23 cellular contexts compared by ENCODE assay signal in the genomic region with DNA sequence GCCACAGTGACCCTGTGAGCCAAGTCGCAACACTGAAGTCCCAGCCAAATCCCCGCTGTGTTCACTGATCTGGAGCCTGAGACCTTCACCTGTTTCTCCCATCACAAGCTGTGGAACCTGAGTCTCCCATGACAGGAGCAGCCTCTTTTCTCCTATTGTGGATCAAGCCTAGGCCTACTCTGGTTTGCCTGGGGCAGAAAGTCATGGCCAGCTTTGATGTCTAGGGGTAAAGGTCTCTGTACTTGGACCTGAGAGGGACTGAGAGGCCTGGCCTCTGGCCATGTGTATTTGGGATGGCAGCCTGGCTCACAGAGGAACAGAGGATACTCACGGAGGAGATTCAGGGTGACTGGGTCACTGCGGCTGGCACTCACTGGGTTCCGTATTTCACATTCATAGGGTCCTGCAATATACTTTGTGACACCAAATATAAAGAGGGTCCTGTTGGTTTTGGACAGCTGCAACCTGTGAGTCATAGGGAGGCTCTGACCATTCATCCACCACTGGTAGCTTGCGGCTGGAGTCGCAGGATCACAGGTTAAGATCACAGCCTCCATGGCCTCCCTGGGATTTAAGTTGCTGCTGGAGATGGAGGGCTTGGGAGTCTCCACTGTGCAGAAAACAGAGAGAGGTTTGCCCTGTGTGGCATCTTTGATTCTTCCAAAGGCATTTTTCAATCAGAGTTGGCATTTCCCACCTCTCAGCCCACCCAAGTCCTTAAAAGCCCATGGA. TPM values are rescaled to one million over a fixed set of nuclear protein-coding genes. Genes with fewer than 3 reads are reported as not detected.
"Had no signal": no experiment of that assay in that cellular context is flagged by ENCODE, and none has a peak within 500 bp of the region (broad histone marks: within the 10 kb centered on the region; RNA-seq: fewer than 3 reads in every experiment).

No MANE protein-coding gene starts in this region.

RNA-seq across cellular contexts. Expression of gene PSG4, which starts 7.6 kb away (rescaled TPM):
- total RNA-seq: naive thymus-derived CD8-positive, alpha-beta T cell; natural killer cell; natural killer cell treated with Interleukin-12 subunit alpha and Interleukin-12 subunit beta and Interleukin-15 and Interleukin-18, amount 100 ng/mL, for 72 hours; neural crest cell; occipital lobe; omental fat pad; osteocyte; ovary; posterior vena cava; progenitor cell of endocrine pancreas; psoas muscle; pulmonary artery endothelial cell; right atrium auricular region; right cardiac atrium; right lobe of liver; sciatic nerve; sigmoid colon; skeletal muscle tissue; smooth muscle cell; spleen had no signal
- polyA plus RNA-seq: naive thymus-derived CD8-positive, alpha-beta T cell; neural cell; ovary; psoas muscle; right cardiac atrium; sigmoid colon; small intestine; smooth muscle cell; spleen had no signal

RNA-seq across cellular contexts. Expression of gene PSG5, which starts 11.5 kb away (rescaled TPM):
- total RNA-seq: naive thymus-derived CD8-positive, alpha-beta T cell; natural killer cell; natural killer cell treated with Interleukin-12 subunit alpha and Interleukin-12 subunit beta and Interleukin-15 and Interleukin-18, amount 100 ng/mL, for 72 hours; neural crest cell; occipital lobe; omental fat pad; osteocyte; ovary; posterior vena cava; progenitor cell of endocrine pancreas; prostate gland; psoas muscle; pulmonary artery endothelial cell; right atrium auricular region; right cardiac atrium; right lobe of liver; sciatic nerve; sigmoid colon; skeletal muscle tissue; smooth muscle cell; spleen had no signal
- polyA plus RNA-seq: naive thymus-derived CD8-positive, alpha-beta T cell; neural cell; ovary; psoas muscle; right cardiac atrium; sigmoid colon; small intestine; smooth muscle cell; spleen had no signal
